ENCODE assay signal across 28 cellular contexts in the genomic region with DNA sequence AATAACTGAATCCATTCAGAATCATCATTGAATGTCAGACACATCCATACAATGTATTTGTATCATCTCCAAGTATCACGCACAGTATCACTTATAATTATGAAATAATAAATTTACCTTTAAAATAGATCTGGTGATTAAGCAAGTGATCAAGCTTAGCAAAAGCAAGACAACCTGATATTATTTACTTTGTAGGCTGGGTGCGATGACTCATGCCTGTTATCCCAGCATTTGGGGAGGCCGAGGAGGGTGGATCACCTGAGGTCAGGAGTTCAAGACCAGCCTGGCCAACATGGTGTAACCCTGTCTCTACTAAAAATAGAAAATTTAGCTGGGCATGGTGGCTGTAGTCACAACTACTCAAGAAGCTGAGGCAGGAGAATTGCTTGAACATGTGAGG.
"Had no signal": no experiment of that assay in that cellular context is flagged by ENCODE, and none has a peak within 500 bp of the region (broad histone marks: within the 10 kb centered on the region; RNA-seq: fewer than 3 reads in every experiment).

No MANE protein-coding gene starts in this region.

- H3K27me3 ChIP-seq: hepatocyte, ovary, sigmoid colon, stomach, thyroid gland, upper lobe of left lung, vagina had no signal

- DNase-seq: activated B cell treated with CpG ODN at 0.5 μM for 24 hours; activated CD4-positive, alpha-beta T cell treated with anti-CD3 and anti-CD28 coated beads, Interleukin-2, amount 50 U/mL, for 1 hour; activated CD8-positive, alpha-beta T cell treated with anti-CD3 and anti-CD28 coated beads for 36 hours; activated gamma-delta T cell treated with Interleukin-2 at 50 U/mL for 16 hours; activated naive CD8-positive, alpha-beta T cell treated with anti-CD3 and anti-CD28 coated beads, Interleukin-2, amount 50 U/mL, for 24 hours; activated T-cell treated with anti-CD3 and anti-CD28 coated beads, Interleukin-2, amount 50 U/mL, for 4 hours; amygdala; central memory CD4-positive, alpha-beta T cell; dermis blood vessel endothelial cell; effector CD4-positive, alpha-beta T cell; islet precursor cell; left ventricle myocardium superior; naive B cell; ovary; retina; sigmoid colon; small intestine; stimulated activated CD4-positive, alpha-beta T cell treated with anti-CD3 and anti-CD28 coated beads, Interleukin-4, amount 100 ng/mL, for 24 hours; stomach; T-helper 17 cell; thyroid gland; upper lobe of left lung had no signal

- ATAC-seq: activated CD8-positive, alpha-beta T cell treated with anti-CD3 and anti-CD28 coated beads for 36 hours; activated naive CD8-positive, alpha-beta T cell treated with anti-CD3 and anti-CD28 coated beads, Interleukin-2, amount 50 U/mL, for 24 hours; activated T-cell treated with anti-CD3 and anti-CD28 coated beads, Interleukin-2, amount 50 U/mL, for 4 hours; activated T-helper 17 cell treated with anti-CD3 and anti-CD28 coated beads, Interleukin-2, amount 50 U/mL, for 72 hours; left ventricle myocardium superior; stimulated activated effector memory CD8-positive, alpha-beta T cell treated with anti-CD3 and anti-CD28 coated beads, Interleukin-12 subunit alpha, Interleukin-12 subunit beta, amount 100 ng/mL, for 72 hours; T-helper 17 cell had no signal

- H3K9me3 ChIP-seq: ovary, prostate gland, sigmoid colon, thyroid gland, upper lobe of left lung, vagina had no signal

- H3K4me1 ChIP-seq: prostate gland, sigmoid colon, stomach, thyroid gland, upper lobe of left lung, vagina had no signal

- H3K27ac ChIP-seq: hepatocyte, ovary, prostate gland, sigmoid colon, stomach, thyroid gland, upper lobe of left lung, vagina had no signal

- FAIRE-seq: frontal cortex, small intestine had no signal

- H3K36me3 ChIP-seq: ovary, prostate gland, sigmoid colon, stomach, thyroid gland, upper lobe of left lung, vagina had no signal

- H3K4me3 ChIP-seq: hepatocyte, ovary, prostate gland, sigmoid colon, stomach, thyroid gland, upper lobe of left lung, vagina had no signal
